18 cellular contexts compared by ENCODE assay signal in genomic region chr3:122886951-122887350, GRCh38.
"Had no signal": no experiment of that assay in that cellular context is flagged by ENCODE, and none has a peak within 500 bp of the region (broad histone marks: within the 10 kb centered on the region; RNA-seq: fewer than 3 reads in every experiment).

No MANE protein-coding gene starts in this region.

- DNase-seq: activated CD4-positive, alpha-beta memory T cell treated with anti-CD3 and anti-CD28 coated beads, Interleukin-2, amount 10 ng/mL, durations not matched to agents 7 days and 5 days; activated CD4-positive, alpha-beta T cell treated with anti-CD3 and anti-CD28 coated beads, Interleukin-2, amount 10 ng/mL, durations not matched to agents 24 days and 14 days; activated effector memory CD4-positive, alpha-beta T cell treated with anti-CD3 and anti-CD28 coated beads, Interleukin-2, amount 50 U/mL, for 16 hours; activated naive CD4-positive, alpha-beta T cell treated with anti-CD3 and anti-CD28 coated beads, Interleukin-2, amount 50 U/mL, for 16 hours; activated T-cell treated with anti-CD3 and anti-CD28 coated beads, Interleukin-2, amount 50 U/mL, for 72 hours; effector CD4-positive, alpha-beta T cell; heart right ventricle; kidney; lower lobe of right lung; ovary; psoas muscle; right cardiac atrium; stimulated activated CD4-positive, alpha-beta T cell treated with anti-CD3 and anti-CD28 coated beads, Interleukin-12 subunit alpha, Interleukin-12 subunit beta, amount 100 ng/mL, for 4 hours; stimulated activated CD4-positive, alpha-beta T cell treated with anti-CD3 and anti-CD28 coated beads, Interleukin-4, amount 100 ng/mL, for 4 hours; stimulated activated naive CD8-positive, alpha-beta T cell treated with anti-CD3 and anti-CD28 coated beads, Interleukin-15, amount 100 ng/mL, for 72 hours had no signal

- ATAC-seq: activated CD4-positive, CD25-positive, alpha-beta regulatory T cell treated with anti-CD3 and anti-CD28 coated beads, Interleukin-2, amount 50 U/mL, for 24 hours; activated T-cell treated with anti-CD3 and anti-CD28 coated beads, Interleukin-2, amount 50 U/mL, for 72 hours; body of pancreas; heart right ventricle; lower lobe of right lung; natural killer cell treated with Interleukin-12 subunit alpha and Interleukin-12 subunit beta and Interleukin-15 and Interleukin-18, amount 100 ng/mL, for 72 hours; psoas muscle; right cardiac atrium; stimulated activated naive CD8-positive, alpha-beta T cell treated with anti-CD3 and anti-CD28 coated beads, Interleukin-15, amount 100 ng/mL, for 72 hours had no signal
